In the genomic region with DNA sequence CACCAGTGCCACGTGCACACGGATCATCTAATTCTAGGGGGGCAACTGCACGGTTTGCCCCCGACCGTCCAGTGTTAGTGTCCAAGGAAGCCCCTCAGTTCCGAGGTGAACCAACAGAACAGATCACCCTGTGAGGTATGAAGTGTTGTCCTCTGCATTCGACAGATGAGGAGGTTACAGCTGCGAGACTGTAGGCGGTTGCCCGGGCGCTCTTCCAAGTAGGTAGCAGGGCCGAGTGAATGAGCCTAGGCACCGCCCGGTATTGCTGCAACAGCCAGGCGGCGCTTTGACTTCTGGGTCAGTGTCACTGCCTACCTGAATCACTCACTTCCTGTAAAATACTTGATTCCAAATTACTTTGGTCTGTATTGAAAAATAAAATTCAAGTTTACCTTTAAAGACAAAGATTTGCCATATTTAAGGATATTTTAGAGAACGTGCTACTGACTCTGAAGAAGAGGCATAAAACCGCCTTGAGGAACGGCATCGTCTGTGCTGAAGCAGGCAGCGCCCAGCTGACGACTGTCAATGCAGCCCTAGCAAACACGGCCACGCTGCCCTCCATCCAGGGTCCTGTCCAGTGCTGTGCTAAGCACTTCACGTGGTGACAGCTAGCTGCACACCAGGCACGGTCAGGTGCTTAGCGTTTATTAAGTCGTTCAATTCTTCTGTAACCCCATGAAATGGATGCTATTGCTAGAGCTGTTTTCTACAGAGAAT, we compare ENCODE assay signal across 1 cellular context.
TF ChIP-seq lines count a peak whose summit lies in the region.

No MANE protein-coding gene starts in this region.

TF ChIP-seq in HEK293, 187 proteins besides CTCF, POLR2A, EP300 and RAD21 (continued from another document):
- no peak for TF ChIP-seq EGR2 (tag by site-specific recombination; IDR thresholded peaks at IDR 0.05; ENCODE audit: low read depth)
